In the genomic region with DNA sequence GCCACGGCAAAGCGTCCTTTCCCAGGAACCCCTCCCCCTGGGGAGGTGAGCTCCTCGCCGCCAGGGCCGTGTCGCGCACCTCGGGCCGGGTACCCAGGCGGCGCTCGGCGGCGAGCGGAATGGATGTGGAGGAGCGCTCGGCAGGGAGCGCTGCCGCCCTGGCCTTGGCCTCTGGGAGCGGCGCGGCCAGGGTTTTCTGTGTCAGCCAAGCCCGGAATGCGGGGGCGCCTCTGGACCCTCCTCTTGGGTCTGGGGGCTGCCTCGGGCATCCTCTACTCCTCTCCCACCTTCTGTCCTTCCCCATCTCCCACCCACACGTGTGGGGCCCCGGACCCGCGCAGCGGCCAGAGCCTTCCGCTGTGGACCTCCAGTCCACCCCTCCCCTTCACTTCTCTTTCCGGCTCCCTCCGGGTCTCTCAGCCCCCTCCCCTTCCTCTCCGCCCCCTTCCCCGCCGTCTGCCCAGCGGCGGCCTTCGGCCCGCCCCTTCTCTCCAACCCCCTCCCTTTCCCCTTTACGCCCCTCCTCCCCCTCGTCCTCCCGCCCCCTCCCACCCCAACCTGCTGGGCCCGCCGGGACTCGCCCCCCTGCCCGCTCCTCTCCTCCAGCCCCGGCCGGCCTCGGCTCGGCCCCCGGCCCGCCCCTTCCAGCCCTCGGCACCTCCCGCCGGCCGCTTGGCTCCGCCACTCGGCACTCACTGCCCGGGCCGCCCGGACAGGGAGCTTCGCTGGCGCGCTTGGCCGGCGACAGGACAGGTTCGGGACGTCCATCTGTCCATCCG, we compare ENCODE assay signal across 8 cellular contexts. TPM values are rescaled to one million over a fixed set of nuclear protein-coding genes. Genes with fewer than 3 reads are reported as not detected.
DNase-seq lines count a peak whose midpoint lies in the region; ATAC-seq and TF ChIP-seq lines count a peak whose summit lies in the region.

A gene (plus strand): TSS at position 684 of the 779 bp plus-strand sequence. CDS start 129 bp downstream, outside the sequence.

- intact Hi-C loops in cardiac septum (cut with DNase I), result loop anchor here (2.0 to 10.0 kb wide), 5 partner anchors 49 to 537 kb away; a partner anchor contains a TSS

- H3K9me3 ChIP-seq in adipocyte (ENCODE audit: control insufficient read depth, low read length) (no peaks in the 10 kb centered on the region), parathyroid adenoma (ENCODE audit: control insufficient read depth, low read length) (no peaks in the 10 kb centered on the region)

- H3K27me3 ChIP-seq in adipocyte (replicated peaks; ENCODE audit: control insufficient read depth, insufficient read depth, low read length), result peaks cover 33% of the 10 kb centered on the region
- H3K27me3 ChIP-seq in parathyroid adenoma (ENCODE audit: control insufficient read depth, insufficient read depth, low read length), result no peaks in the 10 kb centered on the region

- H3K4me3 ChIP-seq in adipocyte (ENCODE audit: low read length) (peak within 1 kb of the TSS; percentile 81), parathyroid adenoma (ENCODE audit: low read depth, low read length) (peak within 1 kb of the TSS; percentile 86)

- H3K27ac ChIP-seq in parathyroid adenoma, result peak within 1 kb of the TSS; percentile 76

- H3K4me1 ChIP-seq in adipocyte (ENCODE audit: control insufficient read depth, insufficient read depth, low read length), result peaks cover 4% of the 10 kb centered on the region
- peaks cover 8% of the 10 kb centered on the region for H3K4me1 ChIP-seq in parathyroid adenoma

- DNase-seq in Ammon's horn (ENCODE audit: low spot score) (peak; percentile 83), GM19238 (ENCODE audit: insufficient read length, low spot score) (peak; percentile 59), Kasumi-1 (lab: John Stamatoyannopoulos, UW) (peak; percentile 62 to 70), adipocyte (ENCODE audit: low read depth) (peak; percentile 86), cardiac septum (ENCODE audit: low spot score) (peak; percentile 94)

- peak; percentile 82 for TF ChIP-seq CTCF in parathyroid adenoma (IDR thresholded peaks at IDR 0.05)

- peak within 1 kb of the TSS; percentile 95 for H3K4me2 ChIP-seq in parathyroid adenoma (ENCODE audit: low read length)

- H2AFZ ChIP-seq in parathyroid adenoma, result peak within 1 kb of the TSS; percentile 99

- peaks cover 3% of the 10 kb centered on the region for H3K79me2 ChIP-seq in parathyroid adenoma

- ATAC-seq in SK-N-SH treated with all-trans-retinoic acid at 6 μM for 48 hours (peak; percentile 92), GM18519 (IDR thresholded peaks at IDR 0.05; ENCODE audit: low FRiP score, unreplicated experiment) (no peak)

- peak within 1 kb of the TSS; percentile 49 for H3K9ac ChIP-seq in adipocyte (ENCODE audit: low read length)
- H3K9ac ChIP-seq in parathyroid adenoma, result peak within 1 kb of the TSS; percentile 96

- H3K36me3 ChIP-seq in adipocyte (ENCODE audit: control insufficient read depth, insufficient read depth, low read length, severe bottlenecking) (no peaks in the 10 kb centered on the region), parathyroid adenoma (ENCODE audit: control insufficient read depth, insufficient read depth, low read length) (no peaks in the 10 kb centered on the region)

TF ChIP-seq in SK-N-SH treated with all-trans-retinoic acid at 6 μM for 48 hours, 23 proteins besides CTCF, POLR2A, EP300 and RAD21:
- no peak for TF ChIP-seq ZNF565 (CRISPR knock-in tag; conservative IDR thresholded peaks at IDR 0.05; ENCODE audit: low read depth)
- peak; percentile 19; the same call in 1 of the 2 replicates for TF ChIP-seq ZFP3 (CRISPR knock-in tag; IDR thresholded peaks at IDR 0.05)

RNA-seq across cellular contexts. Expression of the gene that starts here (rescaled TPM):
- 5.8 TPM for total RNA-seq in cardiac septum
